In the genomic region with DNA sequence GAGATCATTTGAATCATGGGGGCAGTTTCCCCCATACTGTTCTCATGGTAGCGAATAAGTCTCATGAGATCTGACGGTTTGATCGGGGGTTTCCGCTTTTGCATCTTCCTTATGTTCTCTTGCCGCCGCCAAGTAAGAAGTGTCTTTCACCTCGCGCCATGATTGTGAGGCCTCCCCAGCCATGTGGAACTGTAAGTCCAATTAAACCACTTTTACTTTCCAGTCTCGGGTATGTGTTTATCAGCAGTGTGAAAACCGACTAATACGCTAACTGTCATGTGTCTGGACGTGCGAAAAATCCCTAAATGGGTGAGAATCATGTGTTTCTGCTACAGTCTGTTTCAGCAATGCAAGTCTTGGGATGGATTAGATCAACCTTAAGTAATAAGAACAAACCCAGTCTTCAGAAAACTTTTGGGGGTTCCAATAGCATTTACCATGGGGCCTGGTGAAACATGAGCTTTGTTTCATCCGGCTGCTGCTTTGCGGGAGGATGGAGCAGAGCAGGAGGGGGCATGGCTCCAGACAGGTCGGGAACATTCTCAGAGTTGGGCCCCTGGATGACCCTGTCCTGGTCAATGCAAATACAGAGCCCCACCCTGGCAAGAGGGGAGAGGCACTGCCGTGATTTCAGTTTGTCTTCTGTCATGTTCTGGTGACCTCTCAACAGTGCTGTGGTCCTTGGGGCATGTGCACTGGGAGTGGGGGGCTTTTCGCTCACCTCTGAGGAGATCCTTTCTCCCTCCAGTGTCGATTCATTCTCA, we compare ENCODE assay signal across 20 cellular contexts. TPM values are rescaled to one million over a fixed set of nuclear protein-coding genes. Genes with fewer than 3 reads are reported as not detected.
DNase-seq lines count a peak whose midpoint lies in the region; ATAC-seq, FAIRE-seq and TF ChIP-seq lines count a peak whose summit lies in the region.
"Had no signal": no experiment of that assay in that cellular context is flagged by ENCODE, and none has a peak within 500 bp of the region (broad histone marks: within the 10 kb centered on the region; RNA-seq: fewer than 3 reads in every experiment).

No MANE protein-coding gene starts in this region.

- no peak for TF ChIP-seq POLR2A in K562 (conservative IDR thresholded peaks at IDR 0.05)

- H3K9me3 ChIP-seq in BLaER1, result peaks cover 11% of the 10 kb centered on the region; the same call in 1 of the 2 replicates
- H3K9me3 ChIP-seq in K562 (replicated peaks; ENCODE audit: control insufficient read depth, insufficient read depth, low read depth, low read length), result no peaks in the 10 kb centered on the region
- H3K9me3 ChIP-seq in HAP-1, result no peaks in the 10 kb centered on the region
- H3K9me3 ChIP-seq in upper lobe of right lung, result no peaks in the 10 kb centered on the region
- H3K9me3 ChIP-seq: upper lobe of left lung had no signal

- POLR2A ChIA-PET in K562 (lab: Yijun Ruan, JAX), result interaction anchor here (0.6 to 0.7 kb wide), 3 partner anchors 14 to 289 kb away, joined by 3 read pairs; no protein-coding TSS in a partner anchor

- 75% methylated on average over 19 of the region's 19 CpGs for WGBS in K562 (ENCODE audit: insufficient coverage, low coverage, missing lambda C conversion rate)

- H3K27ac ChIP-seq in BLaER1, result no peak overlapping the region; the same call in 1 of the 2 replicates
- no peak overlapping the region for H3K27ac ChIP-seq in K562 (ENCODE audit: extremely low read depth, low read depth, low read length)
- no peak overlapping the region for H3K27ac ChIP-seq in upper lobe of right lung
- H3K27ac ChIP-seq: upper lobe of left lung had no signal

- no peak for DNase-seq in K562 (ENCODE audit: extremely low read depth in 1 of 4, low spot score in 3 of 4)
- DNase-seq in HAP-1 (ENCODE audit: low spot score in 2 of 2), result no peak
- no peak for DNase-seq in activated T-helper 2 cell treated with anti-CD3 and anti-CD28 coated beads, Interferon-gamma antibody, Interleukin-2, Interleukin-4, amounts not matched to agents 10 μg/mL and 5 μg/mL and 100 μg/mL, durations not matched to agents 14 hours and 24 hours and 36 hours (ENCODE audit: low spot score)
- DNase-seq in upper lobe of right lung, result no peak
- no peak for DNase-seq in Ammon's horn (ENCODE audit: low spot score)
- DNase-seq: activated CD4-positive, alpha-beta T cell treated with anti-CD3 and anti-CD28 coated beads, Interleukin-2, amount 50 U/mL, for 48 hours; activated naive CD4-positive, alpha-beta T cell treated with Interleukin-2 at 50 U/mL for 16 hours; foreskin melanocyte; HFFc6; NCI-H2081 treated with DMSO at 0.1 percent for 48 hours; NCI-H774; Right ventricle myocardium superior; stimulated activated CD4-positive, alpha-beta T cell treated with anti-CD3 and anti-CD28 coated beads, Interleukin-15, amount 100 ng/mL, for 24 hours; T-helper 9 cell had no signal

- no peaks in the 10 kb centered on the region for H3K36me3 ChIP-seq in BLaER1
- H3K36me3 ChIP-seq in K562 (ENCODE audit: control insufficient read depth, insufficient read depth, low read length), result no peaks in the 10 kb centered on the region
- no peaks in the 10 kb centered on the region for H3K36me3 ChIP-seq in HAP-1 (replicated peaks)
- H3K36me3 ChIP-seq in upper lobe of right lung, result no peaks in the 10 kb centered on the region
- H3K36me3 ChIP-seq: upper lobe of left lung had no signal

- no peak for FAIRE-seq in K562 (lab: Jason Lieb, UNC)

- TF ChIP-seq RAD21 in K562 (CRISPR knock-in tag; conservative IDR thresholded peaks at IDR 0.05 in 1 of 2, IDR thresholded peaks at IDR 0.05 in 1 of 2), result no peak

- H3K4me3 Mint-ChIP-seq in activated T-helper 2 cell treated with anti-CD3 and anti-CD28 coated beads, Interferon-gamma antibody, Interleukin-2, Interleukin-4, amounts not matched to agents 10 μg/mL and 5 μg/mL and 100 μg/mL, durations not matched to agents 14 hours and 24 hours and 36 hours (ENCODE audit: low read depth), result no peak overlapping the region
- H3K4me3 Mint-ChIP-seq: HFFc6 had no signal

- in situ Hi-C loops in K562 (cut with MboI) (no loop called here), HAP-1 (cut with MboI; ENCODE audit: low sequenced_read_pairs) (loop anchor here (25.0 kb wide), 1 partner anchor 396 kb away; no protein-coding TSS in a partner anchor)

- no peak overlapping the region for H3K4me3 ChIP-seq in BLaER1
- H3K4me3 ChIP-seq in K562, result no peak overlapping the region
- no peak overlapping the region for H3K4me3 ChIP-seq in HAP-1
- H3K4me3 ChIP-seq in upper lobe of right lung, result no peak overlapping the region
- H3K4me3 ChIP-seq: upper lobe of left lung had no signal

- H4K20me1 ChIP-seq in BLaER1, result no peaks in the 10 kb centered on the region
- no peaks in the 10 kb centered on the region for H4K20me1 ChIP-seq in K562 (replicated peaks; ENCODE audit: control insufficient read depth, insufficient read depth, low read length)

- H3K4me1 ChIP-seq in BLaER1 (peaks cover 55% of the 10 kb centered on the region), K562 (replicated peaks in 1 of 2; ENCODE audit: control insufficient read depth in 2 of 2, insufficient read depth in 2 of 2, low read length in 2 of 2) (peaks cover 6 to 17% of the 10 kb centered on the region in 2 experiments; a peak in 4 of 5 replicates), HAP-1 (no peaks in the 10 kb centered on the region), upper lobe of right lung (no peaks in the 10 kb centered on the region)
- H3K4me1 ChIP-seq: upper lobe of left lung had no signal

- H3K9ac ChIP-seq in BLaER1 (no peak overlapping the region), K562 (ENCODE audit: insufficient read depth in 1 of 2, low read depth in 2 of 2, low read length in 2 of 2) (no peak overlapping the region)

- peaks cover 6% of the 10 kb centered on the region for H3K4me1 Mint-ChIP-seq in activated T-helper 2 cell treated with anti-CD3 and anti-CD28 coated beads, Interferon-gamma antibody, Interleukin-2, Interleukin-4, amounts not matched to agents 10 μg/mL and 5 μg/mL and 100 μg/mL, durations not matched to agents 14 hours and 24 hours and 36 hours (ENCODE audit: low read depth)

- no TSS peak for BruUV-seq in K562 (replicated peaks; lab: Mats Ljungman, UMichigan)

- intact Hi-C loops in K562 (cut with micrococcal nuclease) (no loop called here), upper lobe of right lung (cut with DNase I) (no loop called here)
- intact Hi-C loops in activated T-helper 2 cell treated with anti-CD3 and anti-CD28 coated beads, Interferon-gamma antibody, Interleukin-2, Interleukin-4, amounts not matched to agents 10 μg/mL and 5 μg/mL and 100 μg/mL, durations not matched to agents 14 hours and 24 hours and 36 hours (cut with micrococcal nuclease), result no loop called here

- TF ChIP-seq CTCF in K562 (IDR thresholded peaks at IDR 0.05 in 2 of 3, conservative IDR thresholded peaks at IDR 0.05 in 1 of 3; ENCODE audit: insufficient read depth in 2 of 3, low read depth in 1 of 3, low read length in 3 of 3) (no peak), upper lobe of right lung (IDR thresholded peaks at IDR 0.05) (no peak)

- H3K4me2 ChIP-seq in BLaER1 (peak overlapping the region; percentile 96), K562 (ENCODE audit: insufficient read depth, low read length) (no peak overlapping the region)

- CTCF ChIA-PET in K562 (lab: Yijun Ruan, JAX; ENCODE audit: low intra/inter-chr PET ratio), result no interaction called here

- no peaks in the 10 kb centered on the region for H3K79me2 ChIP-seq in K562 (ENCODE audit: control insufficient read depth, insufficient read depth, low read length)

- H3K9me3 Mint-ChIP-seq in activated T-helper 2 cell treated with anti-CD3 and anti-CD28 coated beads, Interferon-gamma antibody, Interleukin-2, Interleukin-4, amounts not matched to agents 10 μg/mL and 5 μg/mL and 100 μg/mL, durations not matched to agents 14 hours and 24 hours and 36 hours, result no peaks in the 10 kb centered on the region
- H3K9me3 Mint-ChIP-seq: HFFc6 had no signal

- ATAC-seq in GM18867 (IDR thresholded peaks at IDR 0.05; ENCODE audit: unreplicated experiment), result peak; percentile 40
- peak; percentile 35 for ATAC-seq in HG02870 (IDR thresholded peaks at IDR 0.05; ENCODE audit: unreplicated experiment)
- ATAC-seq in K562, result no peak
- no peak for ATAC-seq in upper lobe of right lung

- peaks cover 25% of the 10 kb centered on the region for H3K27me3 Mint-ChIP-seq in activated T-helper 2 cell treated with anti-CD3 and anti-CD28 coated beads, Interferon-gamma antibody, Interleukin-2, Interleukin-4, amounts not matched to agents 10 μg/mL and 5 μg/mL and 100 μg/mL, durations not matched to agents 14 hours and 24 hours and 36 hours (ENCODE audit: low read depth)

- no peak overlapping the region for H3K27ac Mint-ChIP-seq in activated T-helper 2 cell treated with anti-CD3 and anti-CD28 coated beads, Interferon-gamma antibody, Interleukin-2, Interleukin-4, amounts not matched to agents 10 μg/mL and 5 μg/mL and 100 μg/mL, durations not matched to agents 14 hours and 24 hours and 36 hours
- H3K27ac Mint-ChIP-seq: HFFc6, progenitor cell of endocrine pancreas had no signal

- H3K9me1 ChIP-seq in K562 (ENCODE audit: control insufficient read depth, insufficient read depth, low read length), result no peaks in the 10 kb centered on the region

- TF ChIP-seq EP300 in K562 (IDR thresholded peaks at IDR 0.05; ENCODE audit: low read length), result no peak

- H3K27me3 ChIP-seq in BLaER1, result no peaks in the 10 kb centered on the region
- H3K27me3 ChIP-seq in K562 (ENCODE audit: control insufficient read depth in 2 of 2, insufficient read depth in 2 of 2, low read length in 2 of 2), result no peaks in the 10 kb centered on the region
- 0 out of 2 replicates have a peak, but pooled peaks cover 3% of the 10 kb centered on the region for H3K27me3 ChIP-seq in HAP-1 (ENCODE audit: low read depth)
- peaks cover 14% of the 10 kb centered on the region for H3K27me3 ChIP-seq in upper lobe of right lung
- H3K27me3 ChIP-seq: upper lobe of left lung had no signal

- H3K36me3 Mint-ChIP-seq in activated T-helper 2 cell treated with anti-CD3 and anti-CD28 coated beads, Interferon-gamma antibody, Interleukin-2, Interleukin-4, amounts not matched to agents 10 μg/mL and 5 μg/mL and 100 μg/mL, durations not matched to agents 14 hours and 24 hours and 36 hours (ENCODE audit: low read depth), result no peaks in the 10 kb centered on the region

- H2AFZ ChIP-seq in K562 (ENCODE audit: low read depth, low read length), result 0 out of 2 replicates have a peak overlapping the region, but pooled peaks have one; percentile 21

RNA-seq across cellular contexts. Expression of a gene that starts 41.5 kb away (rescaled TPM):
- total RNA-seq in K562 (2011; cell fraction: chromatin; rRNA removed; ENCODE audit: low replicate concordance), result 102 and 125 TPM in 2 replicates
- total RNA-seq in K562 (2011; cell fraction: nucleolus; rRNA removed), result 77.5 and 83.4 TPM in 2 replicates
- 85.3 and 118 TPM in 2 replicates for total RNA-seq in K562 (2011; cell fraction: nucleoplasm; rRNA removed)
- 120 and 126 TPM in 2 replicates for total RNA-seq in K562 (2014; rRNA removed)
- total RNA-seq in K562 (2014; rRNA removed; fragmentation: Illumina TruSeq; extraction: Trizol), result 111 and 112 TPM in 2 replicates
- total RNA-seq in K562 (2015; rRNA removed; fragmentation: Illumina TruSeq; extraction: Trizol), result 80.9 and 89.1 TPM in 2 replicates
- total RNA-seq in K562 (2021), result 122 and 124 TPM in 2 replicates
- polyA plus RNA-seq in K562 (2011; rRNA removed), result 188 and 206 TPM in 2 replicates
- 125 and 152 TPM in 2 replicates for polyA plus RNA-seq in K562 (2011; cell fraction: cytosol; rRNA removed)
- 92.0 and 115 TPM in 2 replicates for polyA plus RNA-seq in K562 (2011; cell fraction: nucleus; rRNA removed)
- polyA plus RNA-seq in K562 (2012), result 72.2 and 120 TPM in 2 replicates
- polyA plus RNA-seq in K562 (2014; fragmentation: Illumina TruSeq; extraction: Trizol), result 137 and 177 TPM in 2 replicates
- 10 to 100 TPM; 42.4 to 62.7 TPM for polyA plus RNA-seq in K562 (2014; fragmentation: Nextera tagmentation; extraction: Ambion mirVana)
- 100 and 122 TPM in 2 replicates for polyA plus RNA-seq in K562 (2014; rRNA removed)
- 265 and 279 TPM in 2 replicates for polyA minus RNA-seq in K562 (2011; rRNA and poly(A)+ RNA removed)
- 117 and 124 TPM in 2 replicates for polyA minus RNA-seq in K562 (2011; cell fraction: cytosol; rRNA and poly(A)+ RNA removed)
- 39.4 and 86.3 TPM in 2 replicates for polyA minus RNA-seq in K562 (2011; cell fraction: nucleus; rRNA and poly(A)+ RNA removed)
- total RNA-seq in activated T-helper 2 cell treated with anti-CD3 and anti-CD28 coated beads, Interferon-gamma antibody, Interleukin-2, Interleukin-4, amounts not matched to agents 10 μg/mL and 5 μg/mL and 100 μg/mL, durations not matched to agents 14 hours and 24 hours and 36 hours, result not detected in 2 replicates
- total RNA-seq in upper lobe of right lung, result not detected
- total RNA-seq: HFFc6, MCF 10A, progenitor cell of endocrine pancreas, Right ventricle myocardium superior had no signal

Comparison
In these comparisons a context has a peak if more than half of its experiments do, and no peak if none do; other contexts are left out.
1. ATAC-seq: peak in GM18867 (single experiment) and HG02870 (single experiment); none in K562 (single experiment) and upper lobe of right lung (single experiment).
2. RNA of a gene that starts 41.5 kb away (total RNA-seq): 77.5 to 126 TPM in K562; not detected in upper lobe of right lung (single experiment) and not detected in activated T-helper 2 cell treated with anti-CD3 and anti-CD28 coated beads, Interferon-gamma antibody, Interleukin-2, Interleukin-4, amounts not matched to agents 10 μg/mL and 5 μg/mL and 100 μg/mL, durations not matched to agents 14 hours and 24 hours and 36 hours; every median in the first group is over 10 times any median in the second.